9 cellular contexts compared by ENCODE assay signal in the genomic region with DNA sequence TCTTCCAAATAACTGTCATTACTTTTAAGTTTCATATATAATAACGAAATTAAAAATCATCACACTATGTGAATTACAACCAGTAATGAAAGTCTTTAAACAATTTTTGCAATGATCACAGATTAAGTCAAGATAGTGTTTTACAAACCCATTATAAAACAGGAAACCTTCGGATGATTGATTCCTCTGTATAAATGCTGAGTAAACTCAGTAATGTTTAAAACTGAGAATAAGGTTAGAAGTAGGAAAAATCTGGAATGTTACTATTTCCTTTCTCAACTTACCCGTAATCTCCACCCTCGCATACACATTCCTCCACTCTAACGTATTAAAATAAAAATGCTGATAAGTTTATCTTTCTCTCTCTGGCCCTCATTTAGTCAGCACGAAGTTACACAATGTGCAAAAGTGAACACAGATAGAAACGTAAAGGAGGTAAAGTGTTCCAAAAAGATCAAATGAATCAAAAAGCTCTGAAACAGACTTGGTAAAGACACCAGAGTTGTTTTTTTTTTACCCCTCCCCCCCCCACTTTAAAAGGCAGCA. TPM values are rescaled to one million over a fixed set of nuclear protein-coding genes. Genes with fewer than 3 reads are reported as not detected.
DNase-seq lines count a peak whose midpoint lies in the region; ATAC-seq and TF ChIP-seq lines count a peak whose summit lies in the region.
"Had no signal": no experiment of that assay in that cellular context is flagged by ENCODE, and none has a peak within 500 bp of the region (broad histone marks: within the 10 kb centered on the region; RNA-seq: fewer than 3 reads in every experiment).

No MANE protein-coding gene starts in this region.

- peak overlapping the region; percentile 96 for H3K27ac ChIP-seq in skeletal muscle tissue (ENCODE audit: low read depth, low read length)

- H3K27ac Mint-ChIP-seq in WTC11 (peak overlapping the region; percentile 77), glutamatergic neuron (ENCODE audit: unreplicated experiment) (no peak overlapping the region)

- peak overlapping the region; percentile 95 to 97 (median 96) for H3K9ac ChIP-seq in skeletal muscle tissue (ENCODE audit: low read depth in 1 of 3, low read length in 3 of 3)

- TF ChIP-seq CTCF in WTC11 (IDR thresholded peaks at IDR 0.05) (no peak), glutamatergic neuron (IDR thresholded peaks at IDR 0.05; ENCODE audit: partially characterized antibody, unreplicated experiment) (no peak)

- CTCF ChIA-PET in WTC11 (lab: Charles Lee) = interaction anchor here (2.7 kb wide), 1 partner anchor 85 kb away, joined by 30 read pairs; no protein-coding TSS in a partner anchor

- H3K4me1 Mint-ChIP-seq in WTC11 (peaks cover 16% of the 10 kb centered on the region), glutamatergic neuron (ENCODE audit: low read depth, unreplicated experiment) (peaks cover 10% of the 10 kb centered on the region)

- H3K4me3 ChIP-seq in H7 (ENCODE audit: insufficient read depth, low read depth, low read length) (peak overlapping the region; percentile 91), skeletal muscle tissue (ENCODE audit: low read length in 3 of 3) (peak overlapping the region; percentile 96 to 99 (median 99))

- H3K36me3 Mint-ChIP-seq in WTC11 = peaks cover 28% of the 10 kb centered on the region
- peaks cover 10% of the 10 kb centered on the region for H3K36me3 Mint-ChIP-seq in glutamatergic neuron (ENCODE audit: unreplicated experiment)

- H3K36me3 ChIP-seq in H7 (replicated peaks; ENCODE audit: control insufficient read depth, insufficient read depth, low read length) = peaks cover 10% of the 10 kb centered on the region
- H3K36me3 ChIP-seq in skeletal muscle tissue (ENCODE audit: control insufficient read depth in 3 of 3, insufficient read depth in 3 of 3, low read length in 3 of 3) = peaks cover 5 to 16% (median 15%) of the 10 kb centered on the region in 3 donors

- no peak for DNase-seq in H7
- DNase-seq in WTC11 (ENCODE audit: low spot score) = no peak
- no peak for DNase-seq in glutamatergic neuron
- DNase-seq in NCI-H510A treated with DMSO at 0.1 percent for 48 hours (lab: John Stamatoyannopoulos, UW) = no peak
- no peak for DNase-seq in DMS153 treated with DMSO at 0.1 percent for 48 hours (lab: John Stamatoyannopoulos, UW; ENCODE audit: unreplicated experiment)
- DNase-seq in ecto neural progenitor cell (ENCODE audit: low spot score) = no peak
- DNase-seq in stimulated activated CD4-positive, alpha-beta T cell treated with anti-CD3 and anti-CD28 coated beads, Interleukin-2, amount 100 ng/mL, for 24 hours = no peak
- DNase-seq: NCI-H1048 had no signal

- H3K27me3 Mint-ChIP-seq in WTC11 (ENCODE audit: low read depth) = no peaks in the 10 kb centered on the region
- H3K27me3 Mint-ChIP-seq in glutamatergic neuron (ENCODE audit: unreplicated experiment) = peaks cover 16% of the 10 kb centered on the region

- H3K4me3 Mint-ChIP-seq in WTC11 (peak overlapping the region; percentile 91), glutamatergic neuron (ENCODE audit: unreplicated experiment) (peak overlapping the region; percentile 93)

- POLR2A ChIA-PET in WTC11 (lab: Charles Lee) = interaction anchor here (2.3 to 3.0 kb wide), 2 partner anchors 24 to 92 kb away, joined by 16 to 45 read pairs; partner anchors contain the start of genes RAB21 and TMEM19

- no peaks in the 10 kb centered on the region for H3K9me3 ChIP-seq in skeletal muscle tissue (ENCODE audit: control insufficient read depth in 3 of 3, low read length in 3 of 3)

- H3K4me1 ChIP-seq in skeletal muscle tissue (ENCODE audit: control insufficient read depth in 3 of 3, insufficient read depth in 3 of 3, low read length in 3 of 3) = peaks cover 11 to 23% (median 17%) of the 10 kb centered on the region in 3 donors

- H3K27me3 ChIP-seq in H7 (ENCODE audit: control insufficient read depth, insufficient read depth, low read length) (no peaks in the 10 kb centered on the region), skeletal muscle tissue (ENCODE audit: control insufficient read depth in 3 of 3, insufficient read depth in 3 of 3, low read length in 3 of 3) (no peaks in the 10 kb centered on the region)

- no peaks in the 10 kb centered on the region for H3K9me3 Mint-ChIP-seq in WTC11
- H3K9me3 Mint-ChIP-seq in glutamatergic neuron (ENCODE audit: unreplicated experiment) = peaks cover 12% of the 10 kb centered on the region

- no peak for ATAC-seq in WTC11

TF ChIP-seq in WTC11, 78 proteins besides CTCF, POLR2A, EP300 and RAD21:
- TF ChIP-seq ZNF138 (CRISPR knock-in tag; conservative IDR thresholded peaks at IDR 0.05) (no peak), NFATC4 (CRISPR knock-in tag; IDR thresholded peaks at IDR 0.05) (no peak), NR1H2 (CRISPR knock-in tag; IDR thresholded peaks at IDR 0.05) (no peak), ZNF232 (CRISPR knock-in tag; IDR thresholded peaks at IDR 0.05) (no peak), SMAD4 (CRISPR knock-in tag; IDR thresholded peaks at IDR 0.05) (no peak), ATF2 (CRISPR knock-in tag; IDR thresholded peaks at IDR 0.05; ENCODE audit: borderline replicate concordance, low read depth) (no peak)
- TF ChIP-seq, protein P1, sequence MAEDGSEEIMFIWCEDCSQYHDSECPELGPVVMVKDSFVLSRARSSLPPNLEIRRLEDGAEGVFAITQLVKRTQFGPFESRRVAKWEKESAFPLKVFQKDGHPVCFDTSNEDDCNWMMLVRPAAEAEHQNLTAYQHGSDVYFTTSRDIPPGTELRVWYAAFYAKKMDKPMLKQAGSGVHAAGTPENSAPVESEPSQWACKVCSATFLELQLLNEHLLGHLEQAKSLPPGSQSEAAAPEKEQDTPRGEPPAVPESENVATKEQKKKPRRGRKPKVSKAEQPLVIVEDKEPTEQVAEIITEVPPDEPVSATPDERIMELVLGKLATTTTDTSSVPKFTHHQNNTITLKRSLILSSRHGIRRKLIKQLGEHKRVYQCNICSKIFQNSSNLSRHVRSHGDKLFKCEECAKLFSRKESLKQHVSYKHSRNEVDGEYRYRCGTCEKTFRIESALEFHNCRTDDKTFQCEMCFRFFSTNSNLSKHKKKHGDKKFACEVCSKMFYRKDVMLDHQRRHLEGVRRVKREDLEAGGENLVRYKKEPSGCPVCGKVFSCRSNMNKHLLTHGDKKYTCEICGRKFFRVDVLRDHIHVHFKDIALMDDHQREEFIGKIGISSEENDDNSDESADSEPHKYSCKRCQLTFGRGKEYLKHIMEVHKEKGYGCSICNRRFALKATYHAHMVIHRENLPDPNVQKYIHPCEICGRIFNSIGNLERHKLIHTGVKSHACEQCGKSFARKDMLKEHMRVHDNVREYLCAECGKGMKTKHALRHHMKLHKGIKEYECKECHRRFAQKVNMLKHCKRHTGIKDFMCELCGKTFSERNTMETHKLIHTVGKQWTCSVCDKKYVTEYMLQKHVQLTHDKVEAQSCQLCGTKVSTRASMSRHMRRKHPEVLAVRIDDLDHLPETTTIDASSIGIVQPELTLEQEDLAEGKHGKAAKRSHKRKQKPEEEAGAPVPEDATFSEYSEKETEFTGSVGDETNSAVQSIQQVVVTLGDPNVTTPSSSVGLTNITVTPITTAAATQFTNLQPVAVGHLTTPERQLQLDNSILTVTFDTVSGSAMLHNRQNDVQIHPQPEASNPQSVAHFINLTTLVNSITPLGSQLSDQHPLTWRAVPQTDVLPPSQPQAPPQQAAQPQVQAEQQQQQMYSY (CRISPR knock-in tag; IDR thresholded peaks at IDR 0.05) = no peak

RNA-seq across cellular contexts. Expression of gene ZFC3H1, which starts 1.6 kb away (rescaled TPM):
- total RNA-seq in H7 (2014; rRNA removed; shearing (Covaris generic)) = 8.7 and 12.7 TPM in 2 replicates
- total RNA-seq in WTC11 (2021) (28.3 to 33.9 TPM (median 30.9 TPM) in 3 replicates), glutamatergic neuron (ENCODE audit: unreplicated experiment) (66.7 TPM), skeletal muscle tissue (25.1 TPM)

RNA-seq across cellular contexts. Expression of gene THAP2, which starts 2.1 kb away (rescaled TPM):
- 3.3 and 8.6 TPM in 2 replicates for total RNA-seq in H7 (2014; rRNA removed; shearing (Covaris generic))
- total RNA-seq in WTC11 (2021) (6.4 to 9.0 TPM (median 8.3 TPM) in 3 replicates), glutamatergic neuron (ENCODE audit: unreplicated experiment) (7.9 TPM), skeletal muscle tissue (5.2 TPM)

RNA-seq across cellular contexts. Expression of gene TMEM19, which starts 23.8 kb away (rescaled TPM):
- total RNA-seq in H7 (2014; rRNA removed; shearing (Covaris generic)) = 12.7 and 23.2 TPM in 2 replicates
- total RNA-seq in WTC11 (2021) (10.7 to 15.6 TPM (median 11.7 TPM) in 3 replicates), glutamatergic neuron (ENCODE audit: unreplicated experiment) (13.7 TPM), skeletal muscle tissue (36.0 TPM)
